ENCODE assay signal across 16 cellular contexts in genomic region chr1:2821373-2821955, GRCh38.
"Had no signal": no experiment of that assay in that cellular context is flagged by ENCODE, and none has a peak within 500 bp of the region (broad histone marks: within the 10 kb centered on the region; RNA-seq: fewer than 3 reads in every experiment).

No MANE protein-coding gene starts in this region.

- H3K36me3 ChIP-seq: brain microvascular endothelial cell, colonic mucosa, esophagus squamous epithelium, gastroesophageal sphincter had no signal

- H3K27ac Mint-ChIP-seq: activated CD4-positive, alpha-beta memory T cell treated with anti-CD3 and anti-CD28 coated beads, Interleukin-2, amount 10 ng/mL, durations not matched to agents 7 days and 5 days; activated CD4-positive, alpha-beta T cell treated with anti-CD3 and anti-CD28 coated beads, Interleukin-2, amount 10 ng/mL, durations not matched to agents 7 days and 5 days; activated naive CD8-positive, alpha-beta T cell; activated T-helper 17 cell treated with anti-CD3 and anti-CD28 coated beads, Interleukin-2, amount 50 U/mL, for 72 hours had no signal

- H3K4me3 Mint-ChIP-seq: activated CD4-positive, alpha-beta memory T cell treated with anti-CD3 and anti-CD28 coated beads, Interleukin-2, amount 10 ng/mL, durations not matched to agents 7 days and 5 days; activated CD4-positive, alpha-beta T cell treated with anti-CD3 and anti-CD28 coated beads, Interleukin-2, amount 10 ng/mL, durations not matched to agents 7 days and 5 days; activated naive CD8-positive, alpha-beta T cell; activated T-cell treated with anti-CD3 and anti-CD28 coated beads, Interleukin-2, amount 50 U/mL, for 4 hours; activated T-helper 17 cell treated with anti-CD3 and anti-CD28 coated beads, Interleukin-2, amount 50 U/mL, for 72 hours had no signal

- DNase-seq: amniotic stem cell, brain microvascular endothelial cell, esophagus squamous epithelium, foreskin melanocyte had no signal

- H3K36me3 Mint-ChIP-seq: activated naive CD8-positive, alpha-beta T cell had no signal

- FAIRE-seq: astrocyte, bronchial epithelial cell, endometrium, endothelial cell of umbilical vein had no signal

- H3K9me3 Mint-ChIP-seq: activated CD4-positive, alpha-beta memory T cell treated with anti-CD3 and anti-CD28 coated beads, Interleukin-2, amount 10 ng/mL, durations not matched to agents 7 days and 5 days; activated CD4-positive, alpha-beta T cell treated with anti-CD3 and anti-CD28 coated beads, Interleukin-2, amount 10 ng/mL, durations not matched to agents 7 days and 5 days; activated T-cell treated with anti-CD3 and anti-CD28 coated beads, Interleukin-2, amount 50 U/mL, for 4 hours; activated T-helper 17 cell treated with anti-CD3 and anti-CD28 coated beads, Interleukin-2, amount 50 U/mL, for 72 hours had no signal

- H3K4me1 Mint-ChIP-seq: activated CD4-positive, alpha-beta memory T cell treated with anti-CD3 and anti-CD28 coated beads, Interleukin-2, amount 10 ng/mL, durations not matched to agents 7 days and 5 days; activated CD4-positive, alpha-beta T cell treated with anti-CD3 and anti-CD28 coated beads, Interleukin-2, amount 10 ng/mL, durations not matched to agents 7 days and 5 days; activated T-helper 17 cell treated with anti-CD3 and anti-CD28 coated beads, Interleukin-2, amount 50 U/mL, for 72 hours had no signal

- H3K27me3 ChIP-seq: brain microvascular endothelial cell, colonic mucosa had no signal

- H3K4me3 ChIP-seq: colonic mucosa, esophagus squamous epithelium, gastroesophageal sphincter had no signal

- H3K27ac ChIP-seq: brain microvascular endothelial cell, colonic mucosa, epithelial cell of prostate, esophagus squamous epithelium, gastroesophageal sphincter had no signal

- H3K27me3 Mint-ChIP-seq: activated CD4-positive, alpha-beta memory T cell treated with anti-CD3 and anti-CD28 coated beads, Interleukin-2, amount 10 ng/mL, durations not matched to agents 7 days and 5 days; activated CD4-positive, alpha-beta T cell treated with anti-CD3 and anti-CD28 coated beads, Interleukin-2, amount 10 ng/mL, durations not matched to agents 7 days and 5 days had no signal

- H3K9me3 ChIP-seq: colonic mucosa, esophagus squamous epithelium had no signal

- H3K4me1 ChIP-seq: colonic mucosa had no signal

- ATAC-seq: gastroesophageal sphincter had no signal
